ENCODE assay signal across 30 cellular contexts in genomic region chr1:62924983-62925790, GRCh38.
DNase-seq lines count a peak whose midpoint lies in the region; TF ChIP-seq lines count a peak whose summit lies in the region.
"Had no signal": no experiment of that assay in that cellular context is flagged by ENCODE, and none has a peak within 500 bp of the region (broad histone marks: within the 10 kb centered on the region; RNA-seq: fewer than 3 reads in every experiment).

No MANE protein-coding gene starts in this region.

- TF ChIP-seq CTCF in A673 (conservative IDR thresholded peaks at IDR 0.05; ENCODE audit: low read depth, low read length) (no peak), HEK293 (tag by site-specific recombination; IDR thresholded peaks at IDR 0.05) (no peak), suprapubic skin (IDR thresholded peaks at IDR 0.05) (no peak)

- H3K9me3 ChIP-seq in A673 (ENCODE audit: low read depth, low read length, poor library complexity, severe bottlenecking) (peaks cover 10% of the 10 kb centered on the region), HEK293 (ENCODE audit: control insufficient read depth, insufficient read depth, low read depth, low read length) (no peaks in the 10 kb centered on the region), SK-N-MC (ENCODE audit: low read depth, low read length) (no peaks in the 10 kb centered on the region; the same call in 1 of the 2 replicates), suprapubic skin (no peaks in the 10 kb centered on the region)
- H3K9me3 ChIP-seq: A549, BE2C, BLaER1, Caco-2 had no signal

- no peaks in the 10 kb centered on the region for H3K36me3 ChIP-seq in A673 (ENCODE audit: insufficient read depth, low read length, poor library complexity, severe bottlenecking)
- H3K36me3 ChIP-seq in HEK293 (ENCODE audit: control insufficient read depth in 2 of 2, insufficient read depth in 1 of 2, low read length in 2 of 2), result no peaks in the 10 kb centered on the region
- no peaks in the 10 kb centered on the region for H3K36me3 ChIP-seq in SK-N-MC (ENCODE audit: insufficient read depth, low read length)
- H3K36me3 ChIP-seq in suprapubic skin, result no peaks in the 10 kb centered on the region
- H3K36me3 ChIP-seq: BE2C; BLaER1; BLaER1 treated with 17β-estradiol and CSF1 and Interleukin-3, amounts not matched to agents 10 nM and 100 nM had no signal

- POLR2A ChIA-PET in A673 (lab: Charles Lee; ENCODE audit: low non-redundant PET), result interaction anchor here (0.6 to 0.7 kb wide), 2 partner anchors 75 to 1436 kb away, joined by 4 to 6 read pairs; no protein-coding TSS in a partner anchor
- POLR2A ChIA-PET in HEK293 (lab: Yijun Ruan, JAX), result no interaction called here

- H3K4me3 ChIP-seq in A673 (ENCODE audit: low read depth, low read length, poor library complexity, severe bottlenecking), result no peak overlapping the region
- no peak overlapping the region for H3K4me3 ChIP-seq in HEK293 (ENCODE audit: low read depth, low read length)
- peak overlapping the region; percentile 73 for H3K4me3 ChIP-seq in SK-N-MC
- no peak overlapping the region for H3K4me3 ChIP-seq in suprapubic skin
- H3K4me3 ChIP-seq: A549; BLaER1; BLaER1 treated with 17β-estradiol and CSF1 and Interleukin-3, amounts not matched to agents 10 nM and 100 nM had no signal

- BruUV-seq in A673 (replicated peaks; lab: Mats Ljungman, UMichigan), result no TSS peak

- H3K4me1 ChIP-seq in A673 (ENCODE audit: insufficient read depth, low read length, poor library complexity, severe bottlenecking) (peaks cover 44% of the 10 kb centered on the region), HEK293 (ENCODE audit: control insufficient read depth, insufficient read depth, low read length) (no peaks in the 10 kb centered on the region), suprapubic skin (no peaks in the 10 kb centered on the region)
- H3K4me1 ChIP-seq: A549; BE2C; BLaER1; BLaER1 treated with 17β-estradiol and CSF1 and Interleukin-3, amounts not matched to agents 10 nM and 100 nM; Caco-2 had no signal

- 81% methylated on average over 7 of the region's 7 CpGs for WGBS in suprapubic skin

- TF ChIP-seq EP300 in suprapubic skin (IDR thresholded peaks at IDR 0.05), result no peak

- DNase-seq in A673 (ENCODE audit: low spot score), result peak; percentile 96
- peak; percentile 89 for DNase-seq in SK-N-MC (ENCODE audit: low read depth, low spot score)
- DNase-seq in stimulated activated naive CD4-positive, alpha-beta T cell treated with Interleukin-2 at 50 U/mL for 16 hours (lab: John Stamatoyannopoulos, UW), result no peak
- DNase-seq in DMS 273 treated with DMSO at 0.1 percent for 48 hours (lab: John Stamatoyannopoulos, UW), result no peak
- DNase-seq in suprapubic skin (ENCODE audit: low spot score in 2 of 2), result no peak
- DNase-seq: 8988T; ACHN; AML-193; BE2C; C1 segment of cervical spinal cord; Caco-2; Calu3; CD4-positive, alpha-beta memory T cell; CD4-positive, alpha-beta T cell; CD4-positive, CD25-positive, alpha-beta regulatory T cell; CD8-positive, alpha-beta memory T cell; CD8-positive, alpha-beta T cell; COR-L47; DMS153; DMS53; DMS79; DMS79 treated with DMSO at 0.1 percent for 48 hours; DND-41; EL had no signal

- H3K9ac ChIP-seq in SK-N-MC (ENCODE audit: insufficient read length), result peak overlapping the region; percentile 74
- H3K9ac ChIP-seq: BLaER1; BLaER1 treated with 17β-estradiol and CSF1 and Interleukin-3, amounts not matched to agents 10 nM and 100 nM had no signal

- CTCF ChIA-PET in A673 (lab: Charles Lee) (interaction anchor here (1.3 to 2.0 kb wide), 2 partner anchors 83 to 224 kb away, joined by 3 to 8 read pairs; no protein-coding TSS in a partner anchor), HEK293 (lab: Yijun Ruan, JAX) (interaction anchor here (1.2 kb wide), 1 partner anchor 18 kb away, joined by 3 read pairs; no protein-coding TSS in a partner anchor)

- TF ChIP-seq POLR2A in suprapubic skin (IDR thresholded peaks at IDR 0.05), result no peak

- intact Hi-C loops in A673 (cut with micrococcal nuclease; ENCODE audit: unreplicated experiment), result loop anchor here (1.0 to 10.0 kb wide), 4 partner anchors 84 to 860 kb away; no protein-coding TSS in a partner anchor

- H3K27ac ChIP-seq in A673 (ENCODE audit: low read depth, low read length, poor library complexity, severe bottlenecking), result peak overlapping the region; percentile 97
- H3K27ac ChIP-seq in HEK293 (ENCODE audit: extremely low read depth, low read depth, low read length), result no peak overlapping the region
- peak overlapping the region; percentile 98 for H3K27ac ChIP-seq in SK-N-MC
- H3K27ac ChIP-seq in suprapubic skin, result no peak overlapping the region
- H3K27ac ChIP-seq: 22Rv1; A549; BLaER1; BLaER1 treated with 17β-estradiol and CSF1 and Interleukin-3, amounts not matched to agents 10 nM and 100 nM; C4-2B had no signal

- H3K27me3 ChIP-seq in A673 (replicated peaks; ENCODE audit: insufficient read depth, low read depth, low read length, poor library complexity), result no peaks in the 10 kb centered on the region
- H3K27me3 ChIP-seq in suprapubic skin, result peaks cover 18% of the 10 kb centered on the region
- H3K27me3 ChIP-seq: BE2C; BLaER1; BLaER1 treated with 17β-estradiol and CSF1 and Interleukin-3, amounts not matched to agents 10 nM and 100 nM had no signal

TF ChIP-seq in HEK293, 187 proteins besides CTCF, POLR2A, EP300 and RAD21:
- TF ChIP-seq SCRT1 (tag by site-specific recombination; IDR thresholded peaks at IDR 0.05; ENCODE audit: borderline replicate concordance), result no peak
- no peak for TF ChIP-seq OVOL3 (tag by site-specific recombination; IDR thresholded peaks at IDR 0.05)
- peak; percentile 73 for TF ChIP-seq ZNF366 (tag by site-specific recombination; conservative IDR thresholded peaks at IDR 0.05)

Comparison
In these comparisons a context has a peak if more than half of its experiments do, and no peak if none do; other contexts are left out.
1. DNase-seq: peak in A673 (single experiment) and SK-N-MC (single experiment); none in stimulated activated naive CD4-positive, alpha-beta T cell treated with Interleukin-2 at 50 U/mL for 16 hours (single experiment), DMS 273 treated with DMSO at 0.1 percent for 48 hours (single experiment) and suprapubic skin (0 of 2).
2. H3K27ac ChIP-seq: peak in A673 (single experiment) and SK-N-MC (single experiment); none in HEK293 (single experiment) and suprapubic skin (single experiment).